8 cellular contexts compared by ENCODE assay signal in the genomic region with DNA sequence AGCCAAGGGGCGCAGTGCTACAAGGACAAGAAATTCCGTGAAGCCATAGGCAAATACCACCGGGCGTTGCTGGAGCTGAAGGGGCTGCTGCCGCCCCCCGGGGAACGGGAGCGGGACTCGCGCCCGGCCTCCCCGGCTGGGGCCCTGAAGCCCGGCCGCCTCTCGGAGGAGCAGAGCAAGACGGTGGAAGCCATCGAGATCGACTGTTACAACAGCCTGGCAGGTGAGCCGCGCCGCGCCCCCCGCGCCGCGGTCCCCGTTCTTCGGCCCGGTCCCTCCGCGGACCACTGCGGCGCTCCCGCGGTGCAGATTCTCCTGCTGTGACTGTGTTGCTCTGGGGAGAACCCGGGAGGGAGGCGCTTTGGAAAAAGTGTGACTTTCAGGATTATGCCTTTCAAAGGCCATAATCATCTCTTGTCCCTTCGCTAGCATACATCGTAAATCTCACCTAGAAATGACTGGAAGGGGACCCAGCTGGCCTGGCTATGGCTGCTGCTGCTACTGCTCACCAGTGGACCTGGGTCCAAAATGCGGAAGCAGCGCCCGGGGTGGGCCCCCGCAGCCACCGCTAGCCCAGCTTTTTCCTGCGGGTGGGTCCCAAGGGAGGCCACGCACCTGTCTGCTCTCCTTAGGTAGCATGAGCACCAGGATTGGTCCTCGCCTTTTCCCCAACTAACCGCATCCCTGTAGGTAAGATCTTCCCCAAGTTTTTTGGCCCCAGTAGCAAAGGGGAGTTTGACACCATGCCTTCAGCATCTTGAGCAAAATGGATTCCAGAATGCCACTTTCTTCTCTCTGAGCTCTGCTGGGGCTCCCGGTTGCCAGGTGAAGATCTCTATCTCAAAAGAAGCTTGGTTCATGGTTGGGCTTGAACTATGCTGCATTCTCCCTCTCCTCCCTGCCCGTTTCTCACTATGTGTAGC. TPM values are rescaled to one million over a fixed set of nuclear protein-coding genes. Genes with fewer than 3 reads are reported as not detected.
DNase-seq lines count a peak whose midpoint lies in the region; TF ChIP-seq lines count a peak whose summit lies in the region.

No MANE protein-coding gene starts in this region.

- H3K27me3 ChIP-seq in BE2C = peaks cover 75% of the 10 kb centered on the region
- no peaks in the 10 kb centered on the region for H3K27me3 ChIP-seq in parathyroid adenoma (ENCODE audit: control insufficient read depth, insufficient read depth, low read length)

- H3K9me3 ChIP-seq in BE2C (no peaks in the 10 kb centered on the region), parathyroid adenoma (ENCODE audit: control insufficient read depth, low read length) (no peaks in the 10 kb centered on the region)

- in situ Hi-C loops in ACHN (cut with HindIII; ENCODE audit: low pct_ligation_motif_present, low pct_unique_long_range_greater_than_20kb, low sequenced_read_pairs) = no loop called here

- H2AFZ ChIP-seq in parathyroid adenoma = peak overlapping the region; percentile 97

- H3K4me3 ChIP-seq in BE2C (ENCODE audit: low read depth, low read length) (peak overlapping the region; percentile 31), parathyroid adenoma (ENCODE audit: low read depth, low read length) (peak overlapping the region; percentile 72)

- H3K4me1 ChIP-seq in BE2C = no peaks in the 10 kb centered on the region
- H3K4me1 ChIP-seq in parathyroid adenoma = peaks cover 2% of the 10 kb centered on the region

- no peak for TF ChIP-seq CTCF in BE2C (IDR thresholded peaks at IDR 0.05; ENCODE audit: low read depth, low read length)
- no peak for TF ChIP-seq CTCF in parathyroid adenoma (IDR thresholded peaks at IDR 0.05)

- no peak overlapping the region for H3K9ac ChIP-seq in parathyroid adenoma

- no peaks in the 10 kb centered on the region for H3K79me2 ChIP-seq in parathyroid adenoma

- peak; percentile 64 for TF ChIP-seq POLR2A in GM19193 (IDR thresholded peaks at IDR 0.05; ENCODE audit: extremely low read depth, insufficient read depth, insufficient read length)

- DNase-seq in BE2C (peak; percentile 12), NCI-H1436 (lab: John Stamatoyannopoulos, UW) (peak; percentile 19), germinal center (ENCODE audit: low spot score) (peak; percentile 81), AML-193 (lab: John Stamatoyannopoulos, UW) (no peak), ACHN (no peak)
- DNase-seq in activated effector memory CD4-positive, alpha-beta T cell treated with Interleukin-2 at 50 U/mL for 16 hours = peak; percentile 27

- H3K36me3 ChIP-seq in BE2C (no peaks in the 10 kb centered on the region), parathyroid adenoma (ENCODE audit: control insufficient read depth, insufficient read depth, low read length) (no peaks in the 10 kb centered on the region)

- H3K4me2 ChIP-seq in parathyroid adenoma (ENCODE audit: low read length) = peak overlapping the region; percentile 95

- H3K27ac ChIP-seq in parathyroid adenoma = no peak overlapping the region

RNA-seq across cellular contexts. Expression of gene TTC9, which starts 0.9 kb away (rescaled TPM):
- polyA plus RNA-seq in BE2C (2012; ENCODE audit: insufficient read depth, insufficient read length, low read depth) = not detected

RNA-seq across cellular contexts. Expression of gene MED6, which starts 42.1 kb away (rescaled TPM):
- 35.3 TPM for polyA plus RNA-seq in BE2C (2012; ENCODE audit: insufficient read depth, insufficient read length, low read depth)

Comparison
In these comparisons a context has a peak if more than half of its experiments do, and no peak if none do; other contexts are left out.
1. DNase-seq: peak in BE2C (single experiment), NCI-H1436 (single experiment), activated effector memory CD4-positive, alpha-beta T cell treated with Interleukin-2 at 50 U/mL for 16 hours (single experiment) and germinal center (single experiment); none in AML-193 (0 of 2) and ACHN (single experiment).